Comparison of ENCODE assay signal across 10 cellular contexts in genomic region chr3:16520636-16521579, GRCh38.
DNase-seq lines count a peak whose midpoint lies in the region; ATAC-seq and TF ChIP-seq lines count a peak whose summit lies in the region.
"Had no signal": no experiment of that assay in that cellular context is flagged by ENCODE, and none has a peak within 500 bp of the region (broad histone marks: within the 10 kb centered on the region; RNA-seq: fewer than 3 reads in every experiment).

No MANE protein-coding gene starts in this region.

- no peak overlapping the region for H3K4me3 ChIP-seq in GM06990 (replicated peaks; ENCODE audit: low read depth, low read length)

- H3K36me3 ChIP-seq in GM06990 (ENCODE audit: control insufficient read depth, insufficient read depth, low read length), result no peaks in the 10 kb centered on the region

- no peak for TF ChIP-seq CTCF in GM06990 (IDR thresholded peaks at IDR 0.05; ENCODE audit: insufficient read depth, low read length, poor library complexity, severe bottlenecking)

- ATAC-seq in GM19035 (IDR thresholded peaks at IDR 0.05; ENCODE audit: unreplicated experiment), result peak; percentile 51
- ATAC-seq in HG02852 (IDR thresholded peaks at IDR 0.05; ENCODE audit: unreplicated experiment), result peak; percentile 67

- no peaks in the 10 kb centered on the region for H3K27me3 ChIP-seq in GM06990 (replicated peaks; ENCODE audit: control insufficient read depth, insufficient read depth, low read length)

- DNase-seq in GM06990 (ENCODE audit: extremely low read depth, insufficient read length) (peak; percentile 78), OCI-M1 (lab: John Stamatoyannopoulos, UW) (peak; percentile 27), epidermal melanocyte (ENCODE audit: insufficient read length, low spot score) (no peak), islet precursor cell (no peak), iPS-NIHi7 (ENCODE audit: extremely low spot score) (no peak), NCI-H345 treated with DMSO at 0.1 percent for 48 hours (lab: John Stamatoyannopoulos, UW; ENCODE audit: unreplicated experiment) (no peak)
- DNase-seq: NCI-H2107, T1000 had no signal

Comparison
In these comparisons a context has a peak if more than half of its experiments do, and no peak if none do; other contexts are left out.
1. DNase-seq: peak in GM06990 (single experiment) and OCI-M1 (single experiment); none in epidermal melanocyte (single experiment), islet precursor cell (single experiment), iPS-NIHi7 (single experiment) and NCI-H345 treated with DMSO at 0.1 percent for 48 hours (single experiment).